ENCODE assay signal across 13 cellular contexts in the genomic region with DNA sequence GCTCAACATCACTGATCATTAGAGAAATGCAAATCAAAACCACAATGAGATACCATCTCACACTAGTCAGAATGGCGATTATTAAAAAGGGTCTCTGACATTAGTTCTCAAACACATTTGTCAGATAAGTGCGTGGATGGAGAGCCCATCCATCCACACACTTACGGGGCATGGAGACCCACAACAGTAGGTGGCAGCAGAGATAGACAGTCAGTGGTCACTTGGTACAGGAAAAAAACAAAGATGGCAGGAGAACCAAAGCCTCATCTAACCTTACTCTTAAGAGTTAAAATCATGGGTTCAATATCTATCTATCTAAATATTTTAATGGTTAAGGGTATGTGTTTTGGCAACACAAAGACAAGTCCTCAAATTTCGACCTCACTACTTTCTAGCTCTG.
A peak's percentile ranks its signal among the peaks of the same experiment; 100 is the strongest.
DNase-seq lines count a peak whose midpoint lies in the region; ATAC-seq and TF ChIP-seq lines count a peak whose summit lies in the region.
"Had no signal": no experiment of that assay in that cellular context is flagged by ENCODE, and none has a peak within 500 bp of the region (broad histone marks: within the 10 kb centered on the region; RNA-seq: fewer than 3 reads in every experiment).

No MANE protein-coding gene starts in this region.

- H3K27me3 ChIP-seq in SJCRH30 (no peaks in the 10 kb centered on the region), foreskin keratinocyte (no peaks in the 10 kb centered on the region), osteoblast (ENCODE audit: insufficient read depth, low read length) (no peaks in the 10 kb centered on the region)
- H3K27me3 ChIP-seq: ovary, tibial artery had no signal

- H3K27ac ChIP-seq in SJCRH30 (no peak overlapping the region), foreskin keratinocyte (no peak overlapping the region), osteoblast (ENCODE audit: low read depth, low read length) (no peak overlapping the region)
- H3K27ac ChIP-seq: ovary, tibial artery had no signal

- intact Hi-C loops in Right ventricle myocardium inferior (cut with DNase I), result no loop called here

- H2AFZ ChIP-seq in osteoblast (ENCODE audit: low read length), result no peak overlapping the region

- no peaks in the 10 kb centered on the region for H3K79me2 ChIP-seq in osteoblast (ENCODE audit: insufficient read depth, low read length)

- ATAC-seq in HG03432 (IDR thresholded peaks at IDR 0.05; ENCODE audit: unreplicated experiment) (peak; percentile 48), foreskin keratinocyte (no peak), GM18519 (IDR thresholded peaks at IDR 0.05; ENCODE audit: low FRiP score, unreplicated experiment) (no peak), Right ventricle myocardium inferior (no peak)

- no peak overlapping the region for H3K4me2 ChIP-seq in osteoblast (ENCODE audit: insufficient read depth, low read length)

- H3K36me3 ChIP-seq in SJCRH30, result no peaks in the 10 kb centered on the region
- no peaks in the 10 kb centered on the region for H3K36me3 ChIP-seq in osteoblast (ENCODE audit: insufficient read depth, low read length)
- H3K36me3 ChIP-seq: ovary, tibial artery had no signal

- H3K4me3 ChIP-seq in GM12864 (ENCODE audit: low read depth, low read length), result no peak overlapping the region
- no peak overlapping the region for H3K4me3 ChIP-seq in SJCRH30
- H3K4me3 ChIP-seq in osteoblast (ENCODE audit: insufficient read depth, low read length), result no peak overlapping the region
- H3K4me3 ChIP-seq: ovary, tibial artery had no signal

- peak; percentile 21 for TF ChIP-seq CTCF in GM12864 (IDR thresholded peaks at IDR 0.05; ENCODE audit: low read depth, low read length, missing control alignments)
- TF ChIP-seq CTCF in foreskin keratinocyte (conservative IDR thresholded peaks at IDR 0.05), result peak; percentile 49
- TF ChIP-seq CTCF in osteoblast (IDR thresholded peaks at IDR 0.05; ENCODE audit: extremely low read depth, low read depth, low read length), result no peak

- H3K4me1 ChIP-seq in SJCRH30 (0 out of 2 replicates have a peak, but pooled peaks cover 3% of the 10 kb centered on the region), foreskin keratinocyte (no peaks in the 10 kb centered on the region), osteoblast (ENCODE audit: insufficient read depth, low read length) (no peaks in the 10 kb centered on the region)
- H3K4me1 ChIP-seq: Caco-2, tibial artery had no signal

- H4K20me1 ChIP-seq in osteoblast (ENCODE audit: insufficient read depth, low read length), result no peaks in the 10 kb centered on the region

- H3K9me3 ChIP-seq in SJCRH30 (replicated peaks) (no peaks in the 10 kb centered on the region), osteoblast (ENCODE audit: low read depth, low read length) (peaks cover 2% of the 10 kb centered on the region)
- H3K9me3 ChIP-seq: Caco-2, ovary, tibial artery had no signal

- DNase-seq in GM12864 (ENCODE audit: low read depth) (no peak), SJCRH30 (peak; percentile 10 to 39), foreskin keratinocyte (no peak), osteoblast (ENCODE audit: insufficient read length, low spot score, missing footprints) (no peak), NCI-H146 (lab: John Stamatoyannopoulos, UW) (no peak), Right ventricle myocardium inferior (ENCODE audit: missing footprints) (no peak)
- DNase-seq: activated naive CD4-positive, alpha-beta T cell treated with Interleukin-2 at 50 U/mL for 16 hours; NCI-H2029; ovary; tibial artery had no signal

Comparison
In these comparisons a context has a peak if more than half of its experiments do, and no peak if none do; other contexts are left out.
1. DNase-seq: peak in SJCRH30 (2 of 2); none in GM12864 (single experiment), foreskin keratinocyte (0 of 2), osteoblast (single experiment), NCI-H146 (single experiment) and Right ventricle myocardium inferior (single experiment).